ENCODE assay signal across 3 cellular contexts in genomic region chr20:21835042-21835441, GRCh38.
"Had no signal": no experiment of that assay in that cellular context is flagged by ENCODE, and none has a peak within 500 bp of the region (broad histone marks: within the 10 kb centered on the region; RNA-seq: fewer than 3 reads in every experiment).

No MANE protein-coding gene starts in this region.

- ATAC-seq: GM12878 had no signal

- DNase-seq: GDM1, GF-D8 had no signal
